Comparison of ENCODE assay signal across 1 cellular context in the genomic region with DNA sequence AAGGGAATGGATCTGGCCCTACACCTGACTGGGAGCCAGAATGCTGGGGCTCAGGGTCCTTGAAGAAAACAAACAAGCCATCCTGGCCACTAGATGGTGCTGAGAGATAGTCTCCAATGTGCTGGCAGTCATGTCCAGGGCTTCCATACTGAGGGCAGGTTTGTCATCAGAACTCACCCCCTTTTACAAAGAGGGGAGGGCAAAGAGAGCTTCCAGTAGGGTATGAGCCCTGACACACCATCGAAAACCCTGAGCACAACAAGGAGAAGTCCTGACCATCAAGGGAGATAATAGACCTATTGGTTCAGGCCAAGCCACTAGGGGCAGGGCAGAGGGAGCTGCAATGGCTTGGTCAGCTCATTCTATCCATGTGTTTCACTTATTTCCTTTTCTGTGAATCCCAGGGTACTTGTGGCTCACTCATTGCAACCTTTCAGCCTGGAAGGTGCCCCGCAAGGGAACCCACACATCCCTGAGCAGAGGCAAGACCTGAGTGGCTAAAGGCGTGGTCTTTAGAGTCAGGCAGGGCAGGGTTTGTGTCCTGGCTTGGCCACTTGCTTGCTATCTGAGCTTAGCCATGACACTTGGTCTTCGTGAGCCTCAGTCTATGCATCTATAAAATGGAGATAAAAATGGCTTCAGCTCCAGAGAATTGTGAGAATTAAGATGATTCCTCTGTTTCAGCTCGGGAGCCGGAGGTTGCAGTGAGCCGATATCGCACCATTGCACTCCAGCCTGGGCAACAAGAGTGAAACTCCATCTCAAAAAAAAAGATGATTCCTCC.
TF ChIP-seq lines count a peak whose summit lies in the region.

No MANE protein-coding gene starts in this region.

TF ChIP-seq in HCT116, 20 proteins besides CTCF, POLR2A, EP300 and RAD21 (continued from another document):
- TF ChIP-seq, protein P1, sequence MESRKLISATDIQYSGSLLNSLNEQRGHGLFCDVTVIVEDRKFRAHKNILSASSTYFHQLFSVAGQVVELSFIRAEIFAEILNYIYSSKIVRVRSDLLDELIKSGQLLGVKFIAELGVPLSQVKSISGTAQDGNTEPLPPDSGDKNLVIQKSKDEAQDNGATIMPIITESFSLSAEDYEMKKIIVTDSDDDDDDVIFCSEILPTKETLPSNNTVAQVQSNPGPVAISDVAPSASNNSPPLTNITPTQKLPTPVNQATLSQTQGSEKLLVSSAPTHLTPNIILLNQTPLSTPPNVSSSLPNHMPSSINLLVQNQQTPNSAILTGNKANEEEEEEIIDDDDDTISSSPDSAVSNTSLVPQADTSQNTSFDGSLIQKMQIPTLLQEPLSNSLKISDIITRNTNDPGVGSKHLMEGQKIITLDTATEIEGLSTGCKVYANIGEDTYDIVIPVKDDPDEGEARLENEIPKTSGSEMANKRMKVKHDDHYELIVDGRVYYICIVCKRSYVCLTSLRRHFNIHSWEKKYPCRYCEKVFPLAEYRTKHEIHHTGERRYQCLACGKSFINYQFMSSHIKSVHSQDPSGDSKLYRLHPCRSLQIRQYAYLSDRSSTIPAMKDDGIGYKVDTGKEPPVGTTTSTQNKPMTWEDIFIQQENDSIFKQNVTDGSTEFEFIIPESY (IDR thresholded peaks at IDR 0.05; ENCODE audit: extremely low read depth, insufficient replicate concordance, low read length), result no peak
- no peak for TF ChIP-seq JUND (IDR thresholded peaks at IDR 0.05)
